Comparison of ENCODE assay signal across 10 cellular contexts in the genomic region with DNA sequence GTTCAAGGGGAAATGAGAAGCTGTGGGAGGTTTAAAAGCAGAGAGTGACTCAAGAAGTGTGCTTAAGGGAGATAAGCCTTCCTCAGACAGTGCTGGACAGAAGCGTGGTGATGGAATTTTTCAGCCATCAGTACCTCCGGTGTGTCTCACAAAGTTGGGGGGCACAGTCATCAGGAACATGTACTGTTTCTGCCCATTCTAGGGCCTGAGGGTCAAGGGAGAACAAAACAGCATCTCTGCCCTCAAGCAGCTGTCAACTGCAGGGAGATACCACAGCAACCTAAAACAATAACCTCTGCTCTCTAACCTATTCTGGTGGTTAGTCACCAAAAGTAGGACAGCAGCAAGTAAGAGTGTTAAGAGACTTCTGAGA. TPM values are rescaled to one million over a fixed set of nuclear protein-coding genes. Genes with fewer than 3 reads are reported as not detected.
DNase-seq lines count a peak whose midpoint lies in the region; ATAC-seq and TF ChIP-seq lines count a peak whose summit lies in the region.
"Had no signal": no experiment of that assay in that cellular context is flagged by ENCODE, and none has a peak within 500 bp of the region (broad histone marks: within the 10 kb centered on the region; RNA-seq: fewer than 3 reads in every experiment).

No MANE protein-coding gene starts in this region.

- peaks cover 26% of the 10 kb centered on the region for H3K4me1 Mint-ChIP-seq in activated T-cell treated with anti-CD3 and anti-CD28 coated beads, Interleukin-2, amount 50 U/mL, for 24 hours (ENCODE audit: low read depth)
- peaks cover 21% of the 10 kb centered on the region for H3K4me1 Mint-ChIP-seq in activated T-helper 1 cell treated with anti-CD3 and anti-CD28 coated beads, Interleukin-12 subunit alpha, Interleukin-12 subunit beta, Interleukin-2, Interleukin-4 antibody, amounts not matched to agents 30 ng/mL and 10 ng/mL and 1 ng/mL, durations not matched to agents 14 hours and 24 hours and 36 hours (ENCODE audit: low read depth)

- H3K4me3 Mint-ChIP-seq in activated T-cell treated with anti-CD3 and anti-CD28 coated beads, Interleukin-2, amount 50 U/mL, for 24 hours = no peak overlapping the region
- no peak overlapping the region for H3K4me3 Mint-ChIP-seq in activated T-helper 1 cell treated with anti-CD3 and anti-CD28 coated beads, Interleukin-12 subunit alpha, Interleukin-12 subunit beta, Interleukin-2, Interleukin-4 antibody, amounts not matched to agents 30 ng/mL and 10 ng/mL and 1 ng/mL, durations not matched to agents 14 hours and 24 hours and 36 hours
- H3K4me3 Mint-ChIP-seq: H9 had no signal

- ATAC-seq in GM19328 (IDR thresholded peaks at IDR 0.05; ENCODE audit: unreplicated experiment) (peak; percentile 34), HG03439 (IDR thresholded peaks at IDR 0.05; ENCODE audit: unreplicated experiment) (peak; percentile 21), gastrocnemius medialis (peak; percentile 11 to 29), GM21367 (IDR thresholded peaks at IDR 0.05; ENCODE audit: unreplicated experiment) (no peak)

- no peak for TF ChIP-seq POLR2A in gastrocnemius medialis (IDR thresholded peaks at IDR 0.05)

- no peak overlapping the region for H3K27ac Mint-ChIP-seq in activated T-cell treated with anti-CD3 and anti-CD28 coated beads, Interleukin-2, amount 50 U/mL, for 24 hours
- no peak overlapping the region for H3K27ac Mint-ChIP-seq in activated T-helper 1 cell treated with anti-CD3 and anti-CD28 coated beads, Interleukin-12 subunit alpha, Interleukin-12 subunit beta, Interleukin-2, Interleukin-4 antibody, amounts not matched to agents 30 ng/mL and 10 ng/mL and 1 ng/mL, durations not matched to agents 14 hours and 24 hours and 36 hours

- no peaks in the 10 kb centered on the region for H3K36me3 Mint-ChIP-seq in activated T-cell treated with anti-CD3 and anti-CD28 coated beads, Interleukin-2, amount 50 U/mL, for 24 hours (ENCODE audit: low read depth)
- no peaks in the 10 kb centered on the region for H3K36me3 Mint-ChIP-seq in activated T-helper 1 cell treated with anti-CD3 and anti-CD28 coated beads, Interleukin-12 subunit alpha, Interleukin-12 subunit beta, Interleukin-2, Interleukin-4 antibody, amounts not matched to agents 30 ng/mL and 10 ng/mL and 1 ng/mL, durations not matched to agents 14 hours and 24 hours and 36 hours (ENCODE audit: low read depth)

- H3K9me3 Mint-ChIP-seq in activated T-cell treated with anti-CD3 and anti-CD28 coated beads, Interleukin-2, amount 50 U/mL, for 24 hours = peaks cover 6% of the 10 kb centered on the region
- H3K9me3 Mint-ChIP-seq in activated T-helper 1 cell treated with anti-CD3 and anti-CD28 coated beads, Interleukin-12 subunit alpha, Interleukin-12 subunit beta, Interleukin-2, Interleukin-4 antibody, amounts not matched to agents 30 ng/mL and 10 ng/mL and 1 ng/mL, durations not matched to agents 14 hours and 24 hours and 36 hours = no peaks in the 10 kb centered on the region
- H3K9me3 Mint-ChIP-seq: H9 had no signal

- H3K27me3 ChIP-seq in gastrocnemius medialis = no peaks in the 10 kb centered on the region

- peak overlapping the region; percentile 85 to 95 (median 92) for H3K27ac ChIP-seq in gastrocnemius medialis

- peaks cover 43% of the 10 kb centered on the region for H3K27me3 Mint-ChIP-seq in activated T-cell treated with anti-CD3 and anti-CD28 coated beads, Interleukin-2, amount 50 U/mL, for 24 hours
- H3K27me3 Mint-ChIP-seq in activated T-helper 1 cell treated with anti-CD3 and anti-CD28 coated beads, Interleukin-12 subunit alpha, Interleukin-12 subunit beta, Interleukin-2, Interleukin-4 antibody, amounts not matched to agents 30 ng/mL and 10 ng/mL and 1 ng/mL, durations not matched to agents 14 hours and 24 hours and 36 hours (ENCODE audit: insufficient read depth) = peaks cover 4% of the 10 kb centered on the region

- DNase-seq in astrocyte of the spinal cord (ENCODE audit: low read depth, low spot score) = peak; percentile 62
- DNase-seq in gastrocnemius medialis = no peak
- DNase-seq in activated T-cell treated with anti-CD3 and anti-CD28 coated beads, Interleukin-2, amount 50 U/mL, for 24 hours = no peak
- no peak for DNase-seq in RPMI8226
- DNase-seq in activated T-helper 1 cell treated with anti-CD3 and anti-CD28 coated beads, Interleukin-12 subunit alpha, Interleukin-12 subunit beta, Interleukin-2, Interleukin-4 antibody, amounts not matched to agents 30 ng/mL and 10 ng/mL and 1 ng/mL, durations not matched to agents 14 hours and 24 hours and 36 hours (ENCODE audit: low spot score) = no peak
- DNase-seq: H9, NCI-H1092 treated with DMSO at 0.1 percent for 48 hours had no signal

- peaks cover 52 to 59% of the 10 kb centered on the region in 2 donors for H3K4me1 ChIP-seq in gastrocnemius medialis

- in situ Hi-C loops in astrocyte of the spinal cord (cut with HindIII; ENCODE audit: low sequenced_read_pairs) (no loop called here), gastrocnemius medialis (cut with MboI; ENCODE audit: low sequenced_read_pairs in 4 of 4) (loop anchor here in 1 of 4 donors (5.0 kb wide), 1 partner anchor 45 kb away; no protein-coding TSS in a partner anchor)

- no peak overlapping the region for H3K4me3 ChIP-seq in astrocyte of the spinal cord (ENCODE audit: low read depth, low read length)
- H3K4me3 ChIP-seq in gastrocnemius medialis = no peak overlapping the region

- TF ChIP-seq CTCF in astrocyte of the spinal cord (IDR thresholded peaks at IDR 0.05; ENCODE audit: low read depth, low read length) (no peak), gastrocnemius medialis (IDR thresholded peaks at IDR 0.05 in 4 of 5, conservative IDR thresholded peaks at IDR 0.05 in 1 of 5) (no peak)

- peaks cover 0 to 11% of the 10 kb centered on the region in 2 donors for H3K36me3 ChIP-seq in gastrocnemius medialis

- intact Hi-C loops in gastrocnemius medialis (cut with DNase I; ENCODE audit: low total_unique reads) = loop anchor here (5.0 kb wide), 1 partner anchor 35 kb away; no protein-coding TSS in a partner anchor
- intact Hi-C loops in activated T-helper 1 cell treated with anti-CD3 and anti-CD28 coated beads, Interleukin-12 subunit alpha, Interleukin-12 subunit beta, Interleukin-2, Interleukin-4 antibody, amounts not matched to agents 30 ng/mL and 10 ng/mL and 1 ng/mL, durations not matched to agents 14 hours and 24 hours and 36 hours (cut with micrococcal nuclease) = no loop called here

- no peaks in the 10 kb centered on the region for H3K9me3 ChIP-seq in gastrocnemius medialis

RNA-seq across cellular contexts. Expression of a gene that starts 2.0 kb away (rescaled TPM):
- 100 to 1,000 TPM in 3 of 4 donors, 10 to 100 TPM in 1; 60.2 to 198 (median 161) TPM for total RNA-seq in gastrocnemius medialis
- total RNA-seq in activated T-helper 1 cell treated with anti-CD3 and anti-CD28 coated beads, Interleukin-12 subunit alpha, Interleukin-12 subunit beta, Interleukin-2, Interleukin-4 antibody, amounts not matched to agents 30 ng/mL and 10 ng/mL and 1 ng/mL, durations not matched to agents 14 hours and 24 hours and 36 hours = 0.44 and 0.47 TPM in 2 replicates

Comparison
In these comparisons a context has a peak if more than half of its experiments do, and no peak if none do; other contexts are left out.
1. RNA of a gene that starts 2.0 kb away (total RNA-seq): 60.2 to 198 TPM in gastrocnemius medialis; 0.44 to 0.47 TPM in activated T-helper 1 cell treated with anti-CD3 and anti-CD28 coated beads, Interleukin-12 subunit alpha, Interleukin-12 subunit beta, Interleukin-2, Interleukin-4 antibody, amounts not matched to agents 30 ng/mL and 10 ng/mL and 1 ng/mL, durations not matched to agents 14 hours and 24 hours and 36 hours; every median in the first group is over 10 times any median in the second.